Comparison of ENCODE assay signal across 17 cellular contexts in genomic region chr14:44463386-44464004, GRCh38. TPM values are rescaled to one million over a fixed set of nuclear protein-coding genes. Genes with fewer than 3 reads are reported as not detected.
DNase-seq lines count a peak whose midpoint lies in the region; ATAC-seq and TF ChIP-seq lines count a peak whose summit lies in the region.
"Had no signal": no experiment of that assay in that cellular context is flagged by ENCODE, and none has a peak within 500 bp of the region (broad histone marks: within the 10 kb centered on the region; RNA-seq: fewer than 3 reads in every experiment).

No MANE protein-coding gene starts in this region.

- H3K27ac ChIP-seq in CD8-positive, alpha-beta memory T cell (ENCODE audit: low read depth, low read length): no peak overlapping the region
- H3K27ac ChIP-seq: gastroesophageal sphincter, testis had no signal

- H3K4me1 Mint-ChIP-seq in endothelial cell (ENCODE audit: unreplicated experiment): no peaks in the 10 kb centered on the region
- no peaks in the 10 kb centered on the region for H3K4me1 Mint-ChIP-seq in CD8-positive, alpha-beta memory T cell
- H3K4me1 Mint-ChIP-seq: T-helper 17 cell had no signal

- no peaks in the 10 kb centered on the region for H3K9me3 Mint-ChIP-seq in endothelial cell (ENCODE audit: unreplicated experiment)
- H3K9me3 Mint-ChIP-seq in CD8-positive, alpha-beta memory T cell: peaks cover 0 to 8% (median 5%) of the 10 kb centered on the region in 5 donors

- no peak overlapping the region for H3K4me3 Mint-ChIP-seq in endothelial cell (ENCODE audit: unreplicated experiment)
- H3K4me3 Mint-ChIP-seq in CD8-positive, alpha-beta memory T cell: no peak overlapping the region
- H3K4me3 Mint-ChIP-seq: HFFc6, T-helper 17 cell had no signal

- POLR2A ChIA-PET in CD8-positive, alpha-beta memory T cell (lab: Charles Lee): no interaction called here

- H3K27me3 ChIP-seq in CD8-positive, alpha-beta memory T cell (ENCODE audit: insufficient read depth, low read length, poor library complexity, severe bottlenecking): no peaks in the 10 kb centered on the region
- H3K27me3 ChIP-seq: gastroesophageal sphincter, testis had no signal

- CTCF ChIA-PET in CD8-positive, alpha-beta memory T cell (lab: Charles Lee): no interaction called here

- no peak overlapping the region for H3K4me3 ChIP-seq in CD8-positive, alpha-beta memory T cell (ENCODE audit: low read length)
- H3K4me3 ChIP-seq: gastroesophageal sphincter, testis had no signal

- no peak for TF ChIP-seq CTCF in endothelial cell (IDR thresholded peaks at IDR 0.05; ENCODE audit: unreplicated experiment)

- no peaks in the 10 kb centered on the region for H3K36me3 ChIP-seq in CD8-positive, alpha-beta memory T cell (ENCODE audit: insufficient read depth, low read length)
- H3K36me3 ChIP-seq: gastroesophageal sphincter had no signal

- no peaks in the 10 kb centered on the region for H3K9me3 ChIP-seq in CD8-positive, alpha-beta memory T cell (ENCODE audit: low read length)
- H3K9me3 ChIP-seq: gastroesophageal sphincter, testis had no signal

- no peak overlapping the region for H3K27ac Mint-ChIP-seq in endothelial cell (ENCODE audit: unreplicated experiment)
- no peak overlapping the region for H3K27ac Mint-ChIP-seq in CD8-positive, alpha-beta memory T cell
- H3K27ac Mint-ChIP-seq: HFFc6, T-helper 17 cell had no signal

- H3K4me1 ChIP-seq in CD8-positive, alpha-beta memory T cell (ENCODE audit: insufficient read depth, low read length): no peaks in the 10 kb centered on the region
- H3K4me1 ChIP-seq: gastroesophageal sphincter, testis had no signal

- no peak for ATAC-seq in GM21390 (IDR thresholded peaks at IDR 0.05; ENCODE audit: unreplicated experiment)
- ATAC-seq: gastroesophageal sphincter, HepG2, left ventricle myocardium superior, T-helper 17 cell had no signal

- H3K27me3 Mint-ChIP-seq in endothelial cell (ENCODE audit: unreplicated experiment): no peaks in the 10 kb centered on the region
- H3K27me3 Mint-ChIP-seq in CD8-positive, alpha-beta memory T cell: peaks cover 0 to 1% of the 10 kb centered on the region in 2 donors
- H3K27me3 Mint-ChIP-seq: T-helper 17 cell had no signal

- DNase-seq in Daoy (ENCODE audit: low read depth) (peak; percentile 2), NCI-H2029 treated with DMSO at 0.1 percent for 48 hours (lab: John Stamatoyannopoulos, UW) (peak; percentile 81), NCI-H524 treated with DMSO at 0.1 percent for 48 hours (lab: John Stamatoyannopoulos, UW) (peak; percentile 47), left kidney (ENCODE audit: low read depth, low spot score) (peak; percentile 49), Ammon's horn (ENCODE audit: low spot score) (no peak), endothelial cell (ENCODE audit: low spot score) (no peak)
- DNase-seq in CD8-positive, alpha-beta memory T cell: no peak
- DNase-seq: HFFc6; left ventricle myocardium superior; posterior cingulate gyrus; stimulated activated CD4-positive, alpha-beta T cell treated with anti-CD3 and anti-CD28 coated beads, Interleukin-4, amount 100 ng/mL, for 24 hours; T-helper 17 cell; testis had no signal

- no peaks in the 10 kb centered on the region for H3K36me3 Mint-ChIP-seq in endothelial cell (ENCODE audit: low read depth, unreplicated experiment)
- H3K36me3 Mint-ChIP-seq in CD8-positive, alpha-beta memory T cell: no peaks in the 10 kb centered on the region

RNA-seq across cellular contexts. Expression of gene FSCB, which starts 43.6 kb away (rescaled TPM):
- total RNA-seq in Daoy (2014; rRNA removed; shearing (Covaris generic)): not detected in 2 replicates
- not detected for total RNA-seq in endothelial cell (ENCODE audit: unreplicated experiment)
- total RNA-seq in CD8-positive, alpha-beta memory T cell: not detected
- polyA plus RNA-seq in CD8-positive, alpha-beta memory T cell: not detected
- total RNA-seq: HepG2, HFFc6, left ventricle myocardium superior, skeletal muscle tissue, T-helper 17 cell had no signal
- polyA plus RNA-seq: HepG2 had no signal

Comparison
In these comparisons a context has a peak if more than half of its experiments do, and no peak if none do; other contexts are left out.
1. DNase-seq: peak in Daoy (single experiment), NCI-H2029 treated with DMSO at 0.1 percent for 48 hours (single experiment), NCI-H524 treated with DMSO at 0.1 percent for 48 hours (single experiment) and left kidney (single experiment); none in Ammon's horn (single experiment), endothelial cell (single experiment) and CD8-positive, alpha-beta memory T cell (0 of 5).